ENCODE assay signal across 8 cellular contexts in genomic region chr7:120950539-120951308, GRCh38. TPM values are rescaled to one million over a fixed set of nuclear protein-coding genes. Genes with fewer than 3 reads are reported as not detected.
DNase-seq lines count a peak whose midpoint lies in the region; ATAC-seq and TF ChIP-seq lines count a peak whose summit lies in the region.

Gene ING3, plus strand, starts transcription at chr7:120950777. Its CDS starts 120 bp downstream, at chr7:120950897.

- no peak for TF ChIP-seq CTCF in CD14-positive monocyte (IDR thresholded peaks at IDR 0.05)
- TF ChIP-seq CTCF in left lung (IDR thresholded peaks at IDR 0.05), result no peak

- DNase-seq in CD14-positive monocyte (ENCODE audit: low spot score), result peak; percentile 97
- DNase-seq in NCI-H82 (lab: John Stamatoyannopoulos, UW), result peak; percentile 99
- DNase-seq in activated CD4-positive, alpha-beta T cell treated with anti-CD3 and anti-CD28 coated beads, Interleukin-2, amount 50 U/mL, for 48 hours, result peak; percentile 96 to 97
- DNase-seq in dermis blood vessel endothelial cell, result peak; percentile 99
- DNase-seq in left lung, result peak; percentile 97
- DNase-seq in stimulated activated CD4-positive, alpha-beta T cell treated with anti-CD3 and anti-CD28 coated beads, Interleukin-2, amount 100 ng/mL, for 48 hours, result peak; percentile 96

- intact Hi-C loops in CD14-positive monocyte (cut with micrococcal nuclease) (no loop called here), left lung (cut with DNase I) (no loop called here)

- peaks cover 22 to 28% of the 10 kb centered on the region in 2 donors for H3K36me3 Mint-ChIP-seq in CD14-positive monocyte

- H3K27ac Mint-ChIP-seq in CD14-positive monocyte, result peak within 1 kb of the TSS; percentile 97 to 100 (median 99)

- no peaks in the 10 kb centered on the region for H3K27me3 ChIP-seq in left lung

- H3K4me3 Mint-ChIP-seq in CD14-positive monocyte, result peak within 1 kb of the TSS; percentile 90 to 95

- no peaks in the 10 kb centered on the region for H3K9me3 ChIP-seq in left lung

- H3K27ac ChIP-seq in left lung, result peak within 1 kb of the TSS; percentile 94 to 97

- H3K9me3 Mint-ChIP-seq in CD14-positive monocyte, result peaks cover 0 to 2% (median 0%) of the 10 kb centered on the region in 7 donors

- peaks cover 1 to 5% (median 3%) of the 10 kb centered on the region in 3 donors for H3K27me3 Mint-ChIP-seq in CD14-positive monocyte (ENCODE audit: low read depth in 3 of 3)

- ATAC-seq in GM19397 (IDR thresholded peaks at IDR 0.05; ENCODE audit: unreplicated experiment) (peak; percentile 97), HG03571 (IDR thresholded peaks at IDR 0.05; ENCODE audit: unreplicated experiment) (peak; percentile 94), left lung (peak; percentile 98)

- peaks cover 16% of the 10 kb centered on the region for H3K4me1 Mint-ChIP-seq in CD14-positive monocyte

- peaks cover 8 to 23% of the 10 kb centered on the region in 2 donors for H3K4me1 ChIP-seq in left lung

- H3K36me3 ChIP-seq in left lung, result peaks cover 0 to 25% of the 10 kb centered on the region in 2 donors

- H3K4me3 ChIP-seq in left lung, result peak within 1 kb of the TSS; percentile 52 to 62

RNA-seq across cellular contexts. Expression of gene ING3, which starts in this region (rescaled TPM):
- polyA plus RNA-seq in CD14-positive monocyte, result 10 to 100 TPM; 25.9 to 26.9 TPM
- 35.1 and 39.5 TPM in 2 replicates for total RNA-seq in dermis blood vessel endothelial cell
- total RNA-seq in left lung, result 10 to 100 TPM; 13.1 to 17.8 TPM

Comparison
In these comparisons a context has a peak if more than half of its experiments do, and no peak if none do; other contexts are left out.
1. Peak in every context shown above with its lines: DNase-seq, ATAC-seq, H3K4me3 ChIP-seq and H3K27ac ChIP-seq.